8 cellular contexts compared by ENCODE assay signal in genomic region chr10:135601-136464, GRCh38. TPM values are rescaled to one million over a fixed set of nuclear protein-coding genes. Genes with fewer than 3 reads are reported as not detected.
DNase-seq lines count a peak whose midpoint lies in the region; ATAC-seq lines count a peak whose summit lies in the region.

No MANE protein-coding gene starts in this region.

- peaks cover 35% of the 10 kb centered on the region for H3K4me1 ChIP-seq in endocrine pancreas (ENCODE audit: control insufficient read depth, insufficient read depth, low read length)
- H3K4me1 ChIP-seq in mesodermal cell (ENCODE audit: control insufficient read depth, insufficient read depth, low read length, poor library complexity, severe bottlenecking) = peaks cover 15% of the 10 kb centered on the region

- DNase-seq in NCI-H2171 treated with DMSO at 0.1 percent for 48 hours (lab: John Stamatoyannopoulos, UW) (peak; percentile 32), NCI-H2171 (lab: John Stamatoyannopoulos, UW) (no peak), NCI-H526 (lab: John Stamatoyannopoulos, UW) (peak; percentile 44 to 58)
- DNase-seq in activated CD8-positive, alpha-beta memory T cell treated with anti-CD3 and anti-CD28 coated beads, Interleukin-2, amount 50 U/mL, for 24 hours (ENCODE audit: extremely low read depth) = peak; percentile 29
- DNase-seq in stimulated activated CD8-positive, alpha-beta memory T cell treated with anti-CD3 and anti-CD28 coated beads, Interleukin-2, amount 100 ng/mL, for 1 hour (ENCODE audit: low read depth in 2 of 2) = peak; percentile 21 to 36

- H3K9ac ChIP-seq in endocrine pancreas (ENCODE audit: control insufficient read depth, insufficient read depth, low read length) = peak overlapping the region; percentile 92

- H3K36me3 ChIP-seq in endocrine pancreas (ENCODE audit: control insufficient read depth, insufficient read depth, low read length) = no peaks in the 10 kb centered on the region
- H3K36me3 ChIP-seq in mesodermal cell (ENCODE audit: control insufficient read depth, insufficient read depth, low read length) = no peaks in the 10 kb centered on the region

- H3K27ac ChIP-seq in mesodermal cell (ENCODE audit: low read depth, low read length, severe bottlenecking) = peak overlapping the region; percentile 85

- no peaks in the 10 kb centered on the region for H3K27me3 ChIP-seq in endocrine pancreas (ENCODE audit: control insufficient read depth, insufficient read depth, low read length)

- peak; percentile 32 for ATAC-seq in HG02852 (IDR thresholded peaks at IDR 0.05; ENCODE audit: unreplicated experiment)

- 1 to 2% methylated on average over 54 to 93 of the region's 112 CpGs for WGBS in mesodermal cell (ENCODE audit: insufficient coverage in 2 of 2), 2 experiments

- peak overlapping the region; percentile 91 for H3K4me3 ChIP-seq in endocrine pancreas (ENCODE audit: control insufficient read depth, insufficient read depth, low read length)
- H3K4me3 ChIP-seq in mesodermal cell (ENCODE audit: extremely low read depth, insufficient read depth, low read length, poor library complexity, severe bottlenecking) = peak overlapping the region; percentile 68

- no peaks in the 10 kb centered on the region for H3K9me3 ChIP-seq in endocrine pancreas (ENCODE audit: control insufficient read depth, low read length)
- no peaks in the 10 kb centered on the region for H3K9me3 ChIP-seq in mesodermal cell (ENCODE audit: control insufficient read depth, low read length)

RNA-seq across cellular contexts. Expression of gene ZMYND11, which starts 0.6 kb away (rescaled TPM):
- polyA plus RNA-seq in mesodermal cell (2013, experiment 1 of 2) = 31.1 TPM
- 33.7 TPM for polyA plus RNA-seq in mesodermal cell (2013, experiment 2 of 2)
